In the genomic region with DNA sequence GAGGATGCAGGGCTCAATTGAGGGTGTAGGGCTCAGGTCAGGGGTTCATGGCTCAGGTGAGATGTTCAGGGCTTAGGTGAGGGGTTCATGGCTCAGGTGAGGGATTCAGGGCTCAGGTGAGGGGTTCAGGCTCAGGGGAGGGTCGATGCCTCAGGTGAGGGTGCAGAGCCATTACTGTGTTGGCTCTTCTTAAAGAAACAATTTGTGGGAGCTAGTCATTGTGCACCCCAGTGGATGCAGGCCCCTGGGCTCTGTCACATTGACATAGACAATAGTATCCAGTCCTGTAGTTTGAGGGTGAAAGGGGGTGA, we compare ENCODE assay signal across 19 cellular contexts.
DNase-seq lines count a peak whose midpoint lies in the region; ATAC-seq, FAIRE-seq and TF ChIP-seq lines count a peak whose summit lies in the region.
"Had no signal": no experiment of that assay in that cellular context is flagged by ENCODE, and none has a peak within 500 bp of the region (broad histone marks: within the 10 kb centered on the region; RNA-seq: fewer than 3 reads in every experiment).

No MANE protein-coding gene starts in this region.

- no peak for TF ChIP-seq CTCF in astrocyte (IDR thresholded peaks at IDR 0.05; ENCODE audit: insufficient read depth, low read depth, low read length)
- no peak for TF ChIP-seq CTCF in stomach (IDR thresholded peaks at IDR 0.05)

- no peak for ATAC-seq in left lobe of liver
- no peak for ATAC-seq in GM19395 (IDR thresholded peaks at IDR 0.05; ENCODE audit: unreplicated experiment)
- ATAC-seq: GM12878, HCT116 had no signal

- no peaks in the 10 kb centered on the region for H3K79me2 ChIP-seq in astrocyte (ENCODE audit: insufficient read depth, low read length)

- no peaks in the 10 kb centered on the region for H3K4me1 ChIP-seq in astrocyte (ENCODE audit: insufficient read depth, low read length)
- H3K4me1 ChIP-seq in stomach: no peaks in the 10 kb centered on the region

- peak; percentile 8 for DNase-seq in activated CD8-positive, alpha-beta memory T cell treated with anti-CD3 and anti-CD28 coated beads, Interleukin-2, amount 50 U/mL, for 48 hours
- DNase-seq in activated CD8-positive, alpha-beta memory T cell treated with anti-CD3 and anti-CD28 coated beads for 24 hours: no peak
- DNase-seq in astrocyte (ENCODE audit: low read depth) (no peak), left lobe of liver (ENCODE audit: low spot score) (peak; percentile 15), stomach (peak; percentile 8), GM19240 (ENCODE audit: insufficient read length, low spot score) (no peak)
- DNase-seq in activated CD4-positive, alpha-beta T cell treated with anti-CD3 and anti-CD28 coated beads for 48 hours: no peak
- DNase-seq: C1 segment of cervical spinal cord; Calu3; CD4-positive, alpha-beta T cell; DMS79 had no signal

- H3K9me3 ChIP-seq in astrocyte (ENCODE audit: insufficient read depth, low read depth, low read length) (no peaks in the 10 kb centered on the region), stomach (no peaks in the 10 kb centered on the region)

- TF ChIP-seq EP300 in stomach (IDR thresholded peaks at IDR 0.05): no peak

- no peaks in the 10 kb centered on the region for H3K4me1 Mint-ChIP-seq in astrocyte (ENCODE audit: low read depth, unreplicated experiment)
- H3K4me1 Mint-ChIP-seq: B cell had no signal

- H3K27ac ChIP-seq in astrocyte (ENCODE audit: low read depth, low read length): no peak overlapping the region
- H3K27ac ChIP-seq in stomach: no peak overlapping the region
- H3K27ac ChIP-seq: HL-60 had no signal

- no peak overlapping the region for H3K4me2 ChIP-seq in astrocyte (ENCODE audit: low read length)

- H3K9ac ChIP-seq in astrocyte (ENCODE audit: low read length): no peak overlapping the region

- WGBS in stomach, 5 donors: 46 to 86% (median 60%) methylated on average over 1 of the region's 1 CpG

- H3K27ac Mint-ChIP-seq in astrocyte (ENCODE audit: unreplicated experiment): peak overlapping the region; percentile 86
- H3K27ac Mint-ChIP-seq: B cell; CD4-positive, alpha-beta T cell had no signal

- H3K4me3 ChIP-seq in astrocyte (ENCODE audit: insufficient read depth, low read depth, low read length): no peak overlapping the region
- H3K4me3 ChIP-seq in stomach: no peak overlapping the region
- H3K4me3 ChIP-seq: GM12878 had no signal

- intact Hi-C loops in stomach (cut with DNase I; ENCODE audit: low total_unique reads): no loop called here

- peaks cover 29% of the 10 kb centered on the region for H3K27me3 Mint-ChIP-seq in astrocyte (ENCODE audit: low read depth, unreplicated experiment)
- H3K27me3 Mint-ChIP-seq: B cell; CD4-positive, alpha-beta T cell had no signal

- no peaks in the 10 kb centered on the region for H3K9me3 Mint-ChIP-seq in astrocyte (ENCODE audit: unreplicated experiment)
- H3K9me3 Mint-ChIP-seq: CD4-positive, alpha-beta T cell had no signal

- H3K4me3 Mint-ChIP-seq in astrocyte (ENCODE audit: unreplicated experiment): no peak overlapping the region
- H3K4me3 Mint-ChIP-seq: B cell; CD4-positive, alpha-beta T cell had no signal

- TF ChIP-seq POLR2A in stomach (IDR thresholded peaks at IDR 0.05): no peak

- H2AFZ ChIP-seq in astrocyte (ENCODE audit: low read depth, low read length): no peak overlapping the region

- no peak for FAIRE-seq in astrocyte (lab: Jason Lieb, UNC)
- FAIRE-seq: A204.1, GM12878, GM18507, H54 had no signal

- H4K20me1 ChIP-seq in astrocyte (ENCODE audit: insufficient read depth, low read length): no peaks in the 10 kb centered on the region

- H3K36me3 ChIP-seq in astrocyte (ENCODE audit: insufficient read depth, low read length) (no peaks in the 10 kb centered on the region), stomach (no peaks in the 10 kb centered on the region)

- H3K27me3 ChIP-seq in astrocyte (ENCODE audit: insufficient read depth, low read length): no peaks in the 10 kb centered on the region
- H3K27me3 ChIP-seq in stomach: no peaks in the 10 kb centered on the region

- peaks cover 1% of the 10 kb centered on the region for H3K36me3 Mint-ChIP-seq in astrocyte (ENCODE audit: low read depth, unreplicated experiment)

Comparison
In these comparisons a context has a peak if more than half of its experiments do, and no peak if none do; other contexts are left out.
1. DNase-seq: peak in activated CD8-positive, alpha-beta memory T cell treated with anti-CD3 and anti-CD28 coated beads, Interleukin-2, amount 50 U/mL, for 48 hours (single experiment), left lobe of liver (single experiment) and stomach (single experiment); none in activated CD8-positive, alpha-beta memory T cell treated with anti-CD3 and anti-CD28 coated beads for 24 hours (single experiment), astrocyte (single experiment), activated CD4-positive, alpha-beta T cell treated with anti-CD3 and anti-CD28 coated beads for 48 hours (single experiment) and GM19240 (single experiment).